Comparison of ENCODE assay signal across 28 cellular contexts in the genomic region with DNA sequence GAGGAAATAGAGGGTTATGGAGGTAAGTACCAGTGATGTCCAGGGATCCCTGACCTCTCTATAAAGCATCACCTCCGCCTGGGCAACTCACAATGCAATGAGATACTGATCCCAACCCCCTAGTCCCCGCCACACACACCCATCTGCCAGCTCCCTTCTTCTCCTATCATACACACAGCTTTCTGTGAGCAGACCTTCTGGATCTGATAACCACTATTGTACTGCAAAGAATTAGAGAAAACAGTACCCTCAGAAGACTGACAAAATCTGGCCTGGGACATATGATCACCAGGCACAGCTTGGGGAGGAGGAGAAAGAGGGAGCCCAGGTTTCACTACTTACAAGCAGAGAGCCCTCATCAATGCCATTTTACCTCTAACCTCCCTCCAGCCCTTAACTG.
"Had no signal": no experiment of that assay in that cellular context is flagged by ENCODE, and none has a peak within 500 bp of the region (broad histone marks: within the 10 kb centered on the region; RNA-seq: fewer than 3 reads in every experiment).

No MANE protein-coding gene starts in this region.

- H3K9me3 Mint-ChIP-seq: activated B cell treated with CpG ODN at 0.5 μM for 24 hours; activated CD8-positive, alpha-beta T cell treated with anti-CD3 and anti-CD28 coated beads for 36 hours; activated naive CD4-positive, alpha-beta T cell treated with anti-CD3 and anti-CD28 coated beads for 36 hours; activated naive CD4-positive, alpha-beta T cell treated with anti-CD3 and anti-CD28 coated beads, Interleukin-2, amount 50 U/mL, for 24 hours; activated naive CD8-positive, alpha-beta T cell treated with anti-CD3 and anti-CD28 coated beads, Interleukin-2, amount 10 ng/mL, durations not matched to agents 7 days and 5 days; activated T-cell treated with anti-CD3 and anti-CD28 coated beads, Interleukin-2, amount 50 U/mL, for 4 hours; activated T-helper 17 cell treated with anti-CD3 and anti-CD28 coated beads, Interleukin-2, amount 50 U/mL, for 72 hours; central memory CD8-positive, alpha-beta T cell; dendritic cell treated with granulocyte-macrophage colony-stimulating factor and Interleukin-4, amounts not matched to agents 40 ng/mL and 50 ng/mL, for 4 days had no signal

- H3K27ac ChIP-seq: brain microvascular endothelial cell, coronary artery, dorsolateral prefrontal cortex, WERI-Rb-1 had no signal

- H3K27me3 Mint-ChIP-seq: activated B cell treated with CpG ODN at 0.5 μM for 24 hours had no signal

- H3K4me3 ChIP-seq: coronary artery, dorsolateral prefrontal cortex had no signal

- H3K27ac Mint-ChIP-seq: activated B cell treated with CpG ODN at 0.5 μM for 24 hours; activated CD8-positive, alpha-beta T cell treated with anti-CD3 and anti-CD28 coated beads for 36 hours; activated naive CD4-positive, alpha-beta T cell treated with anti-CD3 and anti-CD28 coated beads for 36 hours; activated naive CD4-positive, alpha-beta T cell treated with anti-CD3 and anti-CD28 coated beads, Interleukin-2, amount 50 U/mL, for 24 hours; activated naive CD8-positive, alpha-beta T cell treated with anti-CD3 and anti-CD28 coated beads, Interleukin-2, amount 10 ng/mL, durations not matched to agents 7 days and 5 days; activated T-helper 17 cell treated with anti-CD3 and anti-CD28 coated beads, Interleukin-2, amount 50 U/mL, for 72 hours; endodermal cell; T-helper 17 cell; T-helper 2 cell treated with Interferon-gamma antibody and Interleukin-4, amounts not matched to agents 5 μg/mL and 100 μg/mL, for 36 hours had no signal

- H3K4me3 Mint-ChIP-seq: activated B cell treated with CpG ODN at 0.5 μM for 24 hours; activated CD8-positive, alpha-beta T cell treated with anti-CD3 and anti-CD28 coated beads for 36 hours; activated naive CD4-positive, alpha-beta T cell treated with anti-CD3 and anti-CD28 coated beads for 36 hours; activated naive CD4-positive, alpha-beta T cell treated with anti-CD3 and anti-CD28 coated beads, Interleukin-2, amount 50 U/mL, for 24 hours; activated naive CD8-positive, alpha-beta T cell treated with anti-CD3 and anti-CD28 coated beads, Interleukin-2, amount 10 ng/mL, durations not matched to agents 7 days and 5 days; activated T-cell treated with anti-CD3 and anti-CD28 coated beads, Interleukin-2, amount 50 U/mL, for 4 hours; activated T-helper 17 cell treated with anti-CD3 and anti-CD28 coated beads, Interleukin-2, amount 50 U/mL, for 72 hours; central memory CD8-positive, alpha-beta T cell; dendritic cell treated with granulocyte-macrophage colony-stimulating factor and Interleukin-4, amounts not matched to agents 40 ng/mL and 50 ng/mL, for 4 days; endodermal cell; T-helper 17 cell; T-helper 2 cell treated with Interferon-gamma antibody and Interleukin-4, amounts not matched to agents 5 μg/mL and 100 μg/mL, for 36 hours had no signal

- H3K27me3 ChIP-seq: brain microvascular endothelial cell, dorsolateral prefrontal cortex had no signal

- DNase-seq: activated B cell treated with CpG ODN at 0.5 μM for 24 hours; activated CD4-positive, alpha-beta T cell treated with anti-CD3 and anti-CD28 coated beads for 48 hours; activated CD4-positive, alpha-beta T cell treated with anti-CD3 and anti-CD28 coated beads, Interleukin-2, amount 50 U/mL, for 1 hour; activated CD4-positive, alpha-beta T cell treated with anti-CD3 and anti-CD28 coated beads, Interleukin-2, amount 50 U/mL, for 48 hours; activated CD8-positive, alpha-beta memory T cell treated with anti-CD3 and anti-CD28 coated beads for 24 hours; activated CD8-positive, alpha-beta T cell treated with anti-CD3 and anti-CD28 coated beads for 36 hours; activated effector memory CD4-positive, alpha-beta T cell treated with anti-CD3 and anti-CD28 coated beads, Interleukin-2, amount 50 U/mL, for 16 hours; activated naive CD4-positive, alpha-beta T cell treated with anti-CD3 and anti-CD28 coated beads for 36 hours; activated naive CD8-positive, alpha-beta T cell treated with anti-CD3 and anti-CD28 coated beads, Interleukin-2, amount 10 ng/mL, durations not matched to agents 7 days and 5 days; activated T-cell treated with anti-CD3 and anti-CD28 coated beads, Interleukin-2, amount 50 U/mL, for 4 hours; amniotic stem cell; anterior cingulate cortex; brain microvascular endothelial cell; dorsolateral prefrontal cortex; effector memory CD4-positive, alpha-beta T cell; endodermal cell; foreskin fibroblast; T-helper 1 cell; T-helper 17 cell; T1000; WERI-Rb-1 had no signal

- H3K4me1 Mint-ChIP-seq: activated naive CD4-positive, alpha-beta T cell treated with anti-CD3 and anti-CD28 coated beads, Interleukin-2, amount 50 U/mL, for 24 hours; activated naive CD8-positive, alpha-beta T cell treated with anti-CD3 and anti-CD28 coated beads, Interleukin-2, amount 10 ng/mL, durations not matched to agents 7 days and 5 days; activated T-helper 17 cell treated with anti-CD3 and anti-CD28 coated beads, Interleukin-2, amount 50 U/mL, for 72 hours; central memory CD8-positive, alpha-beta T cell; T-helper 17 cell had no signal

- H3K36me3 ChIP-seq: brain microvascular endothelial cell, WERI-Rb-1 had no signal

- H3K36me3 Mint-ChIP-seq: activated naive CD4-positive, alpha-beta T cell treated with anti-CD3 and anti-CD28 coated beads, Interleukin-2, amount 50 U/mL, for 24 hours; activated naive CD8-positive, alpha-beta T cell treated with anti-CD3 and anti-CD28 coated beads, Interleukin-2, amount 10 ng/mL, durations not matched to agents 7 days and 5 days had no signal

- ATAC-seq: activated CD8-positive, alpha-beta T cell treated with anti-CD3 and anti-CD28 coated beads for 36 hours; activated T-cell treated with anti-CD3 and anti-CD28 coated beads, Interleukin-2, amount 50 U/mL, for 4 hours; activated T-helper 17 cell treated with anti-CD3 and anti-CD28 coated beads, Interleukin-2, amount 50 U/mL, for 72 hours; esophagus mucosa; T-helper 17 cell had no signal
